ENCODE assay signal across 10 cellular contexts in the genomic region with DNA sequence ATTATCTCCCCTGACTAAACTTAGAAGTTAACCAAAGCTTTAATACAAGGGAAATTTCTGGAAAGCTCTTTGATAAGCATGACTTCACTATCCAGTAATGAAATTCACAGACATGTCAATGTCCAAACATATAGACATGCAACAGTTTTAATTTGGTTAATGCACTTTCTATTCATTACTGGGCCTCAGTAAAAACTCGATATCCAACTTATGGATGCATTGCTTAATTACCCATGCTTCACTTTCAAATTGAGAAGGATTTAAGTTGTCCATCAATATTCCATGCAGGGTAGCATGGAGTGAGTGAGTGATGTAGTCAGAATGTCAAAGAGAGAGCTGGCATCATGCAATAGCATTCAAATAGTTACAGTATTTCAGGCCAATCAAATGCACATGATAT.
"Had no signal": no experiment of that assay in that cellular context is flagged by ENCODE, and none has a peak within 500 bp of the region (broad histone marks: within the 10 kb centered on the region; RNA-seq: fewer than 3 reads in every experiment).

No MANE protein-coding gene starts in this region.

- H3K4me2 ChIP-seq: GM23338, KMS-11 had no signal

- H3K27ac ChIP-seq: HL-60, KMS-11 had no signal

- H3K4me3 ChIP-seq: GM23338 had no signal

- H2AFZ ChIP-seq: GM23338 had no signal

- DNase-seq: H9, HCEC 1CT, HFFc6, KBM-7 had no signal

- FAIRE-seq: H1, H54, HepG2 had no signal

- H3K9ac ChIP-seq: KMS-11 had no signal
